Comparison of ENCODE assay signal across 8 cellular contexts in genomic region chr6:29737707-29738630, GRCh38. TPM values are rescaled to one million over a fixed set of nuclear protein-coding genes. Genes with fewer than 3 reads are reported as not detected.
DNase-seq lines count a peak whose midpoint lies in the region; ATAC-seq and TF ChIP-seq lines count a peak whose summit lies in the region.

No MANE protein-coding gene starts in this region.

- peaks cover 3% of the 10 kb centered on the region for H3K4me1 Mint-ChIP-seq in T-helper 2 cell treated with Interferon-gamma antibody and Interleukin-4, amounts not matched to agents 5 μg/mL and 100 μg/mL, for 36 hours (ENCODE audit: low read depth)

- H3K9me2 ChIP-seq in hepatocyte (replicated peaks; ENCODE audit: insufficient read depth) = no peaks in the 10 kb centered on the region

- H3K4me2 ChIP-seq in hepatocyte = no peak overlapping the region

- no peak overlapping the region for H2AFZ ChIP-seq in hepatocyte

- peaks cover 14% of the 10 kb centered on the region for H3K36me3 Mint-ChIP-seq in T-helper 2 cell treated with Interferon-gamma antibody and Interleukin-4, amounts not matched to agents 5 μg/mL and 100 μg/mL, for 36 hours (ENCODE audit: low read depth)

- 40% methylated on average over 9 of the region's 9 CpGs for WGBS in hepatocyte (ENCODE audit: low lambda C conversion rate, missing lambda C conversion rate)

- H3K4me3 ChIP-seq in GM12864 (ENCODE audit: low read depth, low read length) = no peak overlapping the region
- no peak overlapping the region for H3K4me3 ChIP-seq in ascending aorta
- no peak overlapping the region for H3K4me3 ChIP-seq in hepatocyte

- no peaks in the 10 kb centered on the region for H3K36me3 ChIP-seq in ascending aorta
- H3K36me3 ChIP-seq in hepatocyte (replicated peaks; ENCODE audit: insufficient read depth, low read depth) = no peaks in the 10 kb centered on the region

- H3K4me3 Mint-ChIP-seq in T-helper 2 cell treated with Interferon-gamma antibody and Interleukin-4, amounts not matched to agents 5 μg/mL and 100 μg/mL, for 36 hours = no peak overlapping the region

- H3K4me1 ChIP-seq in ascending aorta = no peaks in the 10 kb centered on the region
- H3K4me1 ChIP-seq in hepatocyte (ENCODE audit: insufficient read depth) = no peaks in the 10 kb centered on the region

- TF ChIP-seq CTCF in GM12864 (IDR thresholded peaks at IDR 0.05; ENCODE audit: low read depth, low read length, missing control alignments) (peak; percentile 94), ascending aorta (IDR thresholded peaks at IDR 0.05) (peak; percentile 61 to 72 (median 72)), hepatocyte (IDR thresholded peaks at IDR 0.05; ENCODE audit: poor library complexity) (peak; percentile 64)

- no peaks in the 10 kb centered on the region for H4K20me1 ChIP-seq in hepatocyte (ENCODE audit: insufficient read depth, poor library complexity, severe bottlenecking)

- no peaks in the 10 kb centered on the region for H3K79me2 ChIP-seq in hepatocyte

- H3K9me3 ChIP-seq in ascending aorta = no peaks in the 10 kb centered on the region
- H3K9me3 ChIP-seq in hepatocyte (ENCODE audit: low read depth) = no peaks in the 10 kb centered on the region

- intact Hi-C loops in ascending aorta (cut with DNase I) = loop anchor here (1.0 to 5.0 kb wide), 3 partner anchors 15 to 96 kb away; no protein-coding TSS in a partner anchor

- H3K27me3 ChIP-seq in ascending aorta (no peaks in the 10 kb centered on the region), hepatocyte (no peaks in the 10 kb centered on the region)

- H3K9me3 Mint-ChIP-seq in T-helper 2 cell treated with Interferon-gamma antibody and Interleukin-4, amounts not matched to agents 5 μg/mL and 100 μg/mL, for 36 hours = peaks cover 8% of the 10 kb centered on the region

- H3K27ac ChIP-seq in ascending aorta = no peak overlapping the region
- H3K27ac ChIP-seq in hepatocyte = no peak overlapping the region

- DNase-seq in GM12864 (ENCODE audit: low read depth) (peak; percentile 37), LHCN-M2 (ENCODE audit: low read depth) (peak; percentile 50), ascending aorta (ENCODE audit: low spot score in 2 of 2) (peak in 1 of 2 donors; percentile 76), hepatocyte (ENCODE audit: low spot score) (peak; percentile 83), smooth muscle cell of the brain vasculature (ENCODE audit: low read depth, low spot score) (peak; percentile 31)
- DNase-seq in T-helper 2 cell treated with Interferon-gamma antibody and Interleukin-4, amounts not matched to agents 5 μg/mL and 100 μg/mL, for 36 hours (ENCODE audit: low spot score) = peak; percentile 47

- ATAC-seq in GM21717 (IDR thresholded peaks at IDR 0.05; ENCODE audit: unreplicated experiment) = no peak
- ATAC-seq in GM21381 (IDR thresholded peaks at IDR 0.05; ENCODE audit: unreplicated experiment) = no peak

- no peak overlapping the region for H3K27ac Mint-ChIP-seq in T-helper 2 cell treated with Interferon-gamma antibody and Interleukin-4, amounts not matched to agents 5 μg/mL and 100 μg/mL, for 36 hours

- H3K27me3 Mint-ChIP-seq in T-helper 2 cell treated with Interferon-gamma antibody and Interleukin-4, amounts not matched to agents 5 μg/mL and 100 μg/mL, for 36 hours (ENCODE audit: low read depth) = no peaks in the 10 kb centered on the region

RNA-seq across cellular contexts. Expression of gene HLA-F, which starts 14.7 kb away (rescaled TPM):
- total RNA-seq in LHCN-M2 (2014; rRNA removed) (2.4 TPM in 1 of 2 replicates, not detected in the other), ascending aorta (75.0 TPM), hepatocyte (7.8 and 8.8 TPM in 2 replicates)
- 1.3 TPM for polyA plus RNA-seq in LHCN-M2 (2012)
- polyA plus RNA-seq in hepatocyte = 7.6 and 10.9 TPM in 2 replicates

RNA-seq across cellular contexts. Expression of gene ZFP57, which starts 57.0 kb away (rescaled TPM):
- not detected in 2 replicates for total RNA-seq in LHCN-M2 (2014; rRNA removed)
- not detected for polyA plus RNA-seq in LHCN-M2 (2012)
- not detected for total RNA-seq in ascending aorta
- total RNA-seq in hepatocyte = not detected in 2 replicates
- not detected in 2 replicates for polyA plus RNA-seq in hepatocyte
